8 cellular contexts compared by ENCODE assay signal in the genomic region with DNA sequence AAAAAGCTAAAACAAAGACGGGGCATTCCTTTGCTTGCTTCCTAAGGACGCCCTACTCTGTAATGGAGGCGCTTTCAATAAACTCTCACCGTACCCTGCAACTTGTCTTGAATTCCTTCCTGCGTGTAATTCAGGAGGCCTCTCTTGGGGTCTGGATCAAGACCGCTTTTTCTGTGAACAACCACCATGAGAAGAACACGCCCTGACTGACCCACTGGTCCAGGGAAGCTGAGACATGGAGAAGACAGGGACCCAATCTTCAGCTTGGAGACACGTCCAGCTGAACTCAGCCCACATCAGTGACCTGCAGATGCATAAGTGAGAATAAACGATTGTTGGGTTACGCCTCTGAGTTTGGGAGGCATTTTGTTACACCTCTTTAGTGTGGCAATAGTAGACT. TPM values are rescaled to one million over a fixed set of nuclear protein-coding genes. Genes with fewer than 3 reads are reported as not detected.
DNase-seq lines count a peak whose midpoint lies in the region; ATAC-seq, FAIRE-seq and TF ChIP-seq lines count a peak whose summit lies in the region.

No MANE protein-coding gene starts in this region.

- no peak overlapping the region for H3K27ac Mint-ChIP-seq in Caco-2 (ENCODE audit: unreplicated experiment)

- peak overlapping the region; percentile 66 for H3K4me2 ChIP-seq in endothelial cell of umbilical vein (ENCODE audit: insufficient read depth, low read length)

- H3K4me1 ChIP-seq in Caco-2 = no peaks in the 10 kb centered on the region
- H3K4me1 ChIP-seq in endothelial cell of umbilical vein (ENCODE audit: control insufficient read depth, extremely low read depth, insufficient read depth, low read length) = peaks cover 27% of the 10 kb centered on the region

- H3K4me3 ChIP-seq in Caco-2 (ENCODE audit: low read depth, low read length) = no peak overlapping the region
- peak overlapping the region; percentile 72 for H3K4me3 ChIP-seq in MG63
- no peak overlapping the region for H3K4me3 ChIP-seq in endothelial cell of umbilical vein (replicated peaks in 1 of 3; ENCODE audit: insufficient read depth in 1 of 3, low read depth in 1 of 3, low read length in 3 of 3)

- peaks cover 13% of the 10 kb centered on the region for H3K36me3 Mint-ChIP-seq in Caco-2 (ENCODE audit: insufficient read depth, unreplicated experiment)

- H3K36me3 ChIP-seq in Caco-2 (ENCODE audit: control insufficient read depth, insufficient read depth, low read length) = no peaks in the 10 kb centered on the region
- H3K36me3 ChIP-seq in MG63 = no peaks in the 10 kb centered on the region
- no peaks in the 10 kb centered on the region for H3K36me3 ChIP-seq in endothelial cell of umbilical vein (ENCODE audit: control insufficient read depth in 2 of 2, extremely low read depth in 1 of 2, insufficient read depth in 2 of 2, low read length in 2 of 2)

- H3K27me3 ChIP-seq in Caco-2 (replicated peaks; ENCODE audit: control insufficient read depth, insufficient read depth, low read length) = no peaks in the 10 kb centered on the region
- no peaks in the 10 kb centered on the region for H3K27me3 ChIP-seq in MG63
- H3K27me3 ChIP-seq in endothelial cell of umbilical vein (ENCODE audit: control insufficient read depth in 2 of 2, insufficient read depth in 2 of 2, low read length in 2 of 2) = no peaks in the 10 kb centered on the region

- ATAC-seq in GM18519 (IDR thresholded peaks at IDR 0.05; ENCODE audit: low FRiP score, unreplicated experiment) = no peak

- H3K9me3 Mint-ChIP-seq in Caco-2 (ENCODE audit: unreplicated experiment) = no peaks in the 10 kb centered on the region

- no peaks in the 10 kb centered on the region for H3K9me1 ChIP-seq in endothelial cell of umbilical vein (replicated peaks; ENCODE audit: control insufficient read depth, extremely low read depth, insufficient read depth, low read length)

- intact Hi-C loops in Caco-2 (cut with micrococcal nuclease; ENCODE audit: unreplicated experiment) = no loop called here
- intact Hi-C loops in endothelial cell of umbilical vein (cut with micrococcal nuclease) = no loop called here

- no peaks in the 10 kb centered on the region for H4K20me1 ChIP-seq in endothelial cell of umbilical vein (replicated peaks; ENCODE audit: control insufficient read depth, extremely low read depth, insufficient read depth, low read length)

- CTCF ChIA-PET in Caco-2 (lab: Charles Lee) (no interaction called here), endothelial cell of umbilical vein (lab: Charles Lee) (interaction anchor here (0.8 to 2.3 kb wide), 3 partner anchors 7 to 492 kb away, joined by 4 to 8 read pairs (median 8); a partner anchor contains a TSS)

- FAIRE-seq in endothelial cell of umbilical vein (lab: Jason Lieb, UNC) = no peak

- H3K4me3 Mint-ChIP-seq in Caco-2 (ENCODE audit: unreplicated experiment) = peak overlapping the region; percentile 85

- H3K9ac ChIP-seq in endothelial cell of umbilical vein (replicated peaks; ENCODE audit: extremely low read depth, insufficient read depth, low read length) = no peak overlapping the region

- H3K27ac ChIP-seq in endothelial cell of umbilical vein (ENCODE audit: insufficient read depth, low read depth, low read length) = no peak overlapping the region

- H3K9me3 ChIP-seq in Caco-2 = no peaks in the 10 kb centered on the region
- no peaks in the 10 kb centered on the region for H3K9me3 ChIP-seq in MG63
- H3K9me3 ChIP-seq in endothelial cell of umbilical vein (replicated peaks; ENCODE audit: control insufficient read depth, insufficient read depth, low read length) = no peaks in the 10 kb centered on the region

- H2AFZ ChIP-seq in endothelial cell of umbilical vein (ENCODE audit: low read depth, low read length) = peak overlapping the region; percentile 95

- BruUV-seq in Caco-2 (replicated peaks; lab: Mats Ljungman, UMichigan) (no TSS peak), endothelial cell of umbilical vein (replicated peaks; lab: Mats Ljungman, UMichigan) (no TSS peak)

- no peaks in the 10 kb centered on the region for H3K27me3 Mint-ChIP-seq in Caco-2 (ENCODE audit: insufficient read depth, unreplicated experiment)

- DNase-seq in Caco-2 (no peak), MG63 (no peak), endothelial cell of umbilical vein (ENCODE audit: low read depth, low spot score) (no peak), pons (ENCODE audit: low spot score) (peak; percentile 14), NCI-H2107 (lab: John Stamatoyannopoulos, UW) (no peak), inferior parietal cortex (ENCODE audit: extremely low spot score) (no peak)
- no peak for DNase-seq in effector CD4-positive, alpha-beta T cell

- dilution Hi-C loops in endothelial cell of umbilical vein (cut with MboI; ENCODE audit: extremely low pct_ligation_motif_present, low sequenced_read_pairs) = no loop called here

- TF ChIP-seq CTCF in Caco-2 (IDR thresholded peaks at IDR 0.05; ENCODE audit: insufficient read depth in 1 of 2, low read depth in 1 of 2, low read length in 1 of 2, severe bottlenecking in 1 of 2, unreplicated experiment in 1 of 2) = no peak
- TF ChIP-seq CTCF in endothelial cell of umbilical vein (IDR thresholded peaks at IDR 0.05; ENCODE audit: extremely low read depth in 1 of 2, insufficient read depth in 1 of 2, low read depth in 1 of 2, low read length in 2 of 2) = no peak

- TF ChIP-seq POLR2A in endothelial cell of umbilical vein (IDR thresholded peaks at IDR 0.05; ENCODE audit: low read depth, low read length) = no peak

- no peaks in the 10 kb centered on the region for H3K79me2 ChIP-seq in endothelial cell of umbilical vein (ENCODE audit: control insufficient read depth, insufficient read depth, low read length)

- POLR2A ChIA-PET in Caco-2 (lab: Charles Lee) = no interaction called here
- POLR2A ChIA-PET in endothelial cell of umbilical vein (lab: Charles Lee) = no interaction called here

- H3K4me1 Mint-ChIP-seq in Caco-2 (ENCODE audit: low read depth, unreplicated experiment) = peaks cover 7% of the 10 kb centered on the region

TF ChIP-seq in endothelial cell of umbilical vein, 7 proteins besides CTCF, POLR2A, EP300 and RAD21:
- TF ChIP-seq JUN (IDR thresholded peaks at IDR 0.05; ENCODE audit: borderline replicate concordance, insufficient read depth, insufficient read length, low read depth) (no peak), FOS (IDR thresholded peaks at IDR 0.05; ENCODE audit: borderline replicate concordance, insufficient read depth, low read length) (no peak), GATA2 (IDR thresholded peaks at IDR 0.05; ENCODE audit: insufficient read depth, insufficient read length, low read depth, low read length) (no peak), EZH2 (IDR thresholded peaks at IDR 0.05; ENCODE audit: borderline replicate concordance, low read depth, low read length, severe bottlenecking) (no peak), POLR2AphosphoS5 (IDR thresholded peaks at IDR 0.05; ENCODE audit: insufficient read depth, low read depth, low read length) (no peak)

RNA-seq across cellular contexts. Expression of a gene that starts 7.8 kb away (rescaled TPM):
- total RNA-seq in Caco-2 (2022) (114 and 116 TPM in 2 replicates), endothelial cell of umbilical vein (110 and 111 TPM in 2 replicates)
- 174 and 344 TPM in 2 replicates for total RNA-seq in MG63 (2014; rRNA removed; shearing (Covaris generic); ENCODE audit: low replicate concordance)
- polyA plus RNA-seq in endothelial cell of umbilical vein = 61.6 and 89.3 TPM in 2 replicates
- 75.7 and 82.8 TPM in 2 replicates for polyA plus RNA-seq in endothelial cell of umbilical vein (2011; cell fraction: cytosol; rRNA removed)
- 178 and 273 TPM in 2 replicates for polyA plus RNA-seq in endothelial cell of umbilical vein (2011; cell fraction: nucleus; rRNA removed)
- 103 and 157 TPM in 2 replicates for polyA plus RNA-seq in endothelial cell of umbilical vein (2012)
- polyA minus RNA-seq in endothelial cell of umbilical vein = 182 and 183 TPM in 2 replicates
- polyA minus RNA-seq in endothelial cell of umbilical vein (2011; cell fraction: cytosol; rRNA and poly(A)+ RNA removed) = 120 TPM
- 83.4 and 101 TPM in 2 replicates for polyA minus RNA-seq in endothelial cell of umbilical vein (2011; cell fraction: nucleus; rRNA and poly(A)+ RNA removed)

RNA-seq across cellular contexts. Expression of a gene that starts 42.9 kb away (rescaled TPM):
- total RNA-seq in Caco-2 (2022) = 14.5 and 17.1 TPM in 2 replicates
- total RNA-seq in MG63 (2014; rRNA removed; shearing (Covaris generic); ENCODE audit: low replicate concordance) = 32.0 and 56.1 TPM in 2 replicates
- 27.9 and 33.3 TPM in 2 replicates for total RNA-seq in endothelial cell of umbilical vein
- polyA plus RNA-seq in endothelial cell of umbilical vein = 20.9 and 25.3 TPM in 2 replicates
- 36.5 and 38.1 TPM in 2 replicates for polyA plus RNA-seq in endothelial cell of umbilical vein (2011; cell fraction: cytosol; rRNA removed)
- 23.2 and 23.8 TPM in 2 replicates for polyA plus RNA-seq in endothelial cell of umbilical vein (2011; cell fraction: nucleus; rRNA removed)
- polyA plus RNA-seq in endothelial cell of umbilical vein (2012) = 26.9 and 31.7 TPM in 2 replicates
- polyA minus RNA-seq in endothelial cell of umbilical vein = 33.1 and 34.0 TPM in 2 replicates
- 22.1 TPM for polyA minus RNA-seq in endothelial cell of umbilical vein (2011; cell fraction: cytosol; rRNA and poly(A)+ RNA removed)
- 15.4 and 19.1 TPM in 2 replicates for polyA minus RNA-seq in endothelial cell of umbilical vein (2011; cell fraction: nucleus; rRNA and poly(A)+ RNA removed)
